Comparison of ENCODE assay signal across 13 cellular contexts in the genomic region with DNA sequence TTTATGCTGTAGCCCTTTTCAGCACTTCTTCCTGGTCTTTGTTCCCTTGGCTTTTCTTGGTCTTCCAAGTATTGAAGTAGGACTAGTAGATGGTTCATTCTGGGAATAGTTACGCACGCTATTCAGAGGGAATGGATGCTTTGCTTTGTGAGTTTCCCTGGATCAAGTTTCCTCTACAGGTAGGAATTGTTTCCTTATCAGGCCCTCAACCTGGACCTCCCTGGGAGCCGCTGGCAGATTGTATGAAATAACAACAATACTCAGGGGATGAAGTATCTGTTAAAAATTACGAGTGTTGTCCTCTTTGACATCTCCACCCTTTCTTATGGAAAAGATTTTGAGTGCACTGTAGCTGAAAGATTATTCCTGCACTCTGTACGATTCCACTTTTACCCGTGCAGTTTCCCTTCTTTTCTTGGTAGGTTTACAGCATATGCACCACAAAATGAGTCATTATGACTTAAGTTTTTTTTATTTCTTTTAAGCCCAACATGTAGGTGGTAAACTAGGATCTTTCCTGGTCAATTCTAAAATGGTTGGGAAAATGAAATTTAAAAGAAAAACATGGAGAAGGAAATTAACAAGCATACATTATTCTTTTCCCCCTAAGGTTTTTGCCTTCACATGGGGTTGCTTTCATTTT. TPM values are rescaled to one million over a fixed set of nuclear protein-coding genes. Genes with fewer than 3 reads are reported as not detected.
DNase-seq lines count a peak whose midpoint lies in the region; ATAC-seq and TF ChIP-seq lines count a peak whose summit lies in the region.
"Had no signal": no experiment of that assay in that cellular context is flagged by ENCODE, and none has a peak within 500 bp of the region (broad histone marks: within the 10 kb centered on the region; RNA-seq: fewer than 3 reads in every experiment).

No MANE protein-coding gene starts in this region.

- peak overlapping the region; percentile 81 to 86 for H3K27ac ChIP-seq in SK-N-SH (ENCODE audit: low read depth in 2 of 2, low read length in 1 of 2)

- peaks cover 7% of the 10 kb centered on the region for H3K36me3 Mint-ChIP-seq in dendritic cell treated with granulocyte-macrophage colony-stimulating factor and Interleukin-4, amounts not matched to agents 40 ng/mL and 50 ng/mL, for 4 days (ENCODE audit: low read depth)
- H3K36me3 Mint-ChIP-seq in activated CD4-positive, alpha-beta T cell treated with anti-CD3 and anti-CD28 coated beads, Interleukin-2, amount 10 ng/mL, durations not matched to agents 7 days and 5 days (ENCODE audit: low read depth), result no peaks in the 10 kb centered on the region
- H3K36me3 Mint-ChIP-seq: type B pancreatic cell had no signal

- H3K9me3 Mint-ChIP-seq in dendritic cell treated with granulocyte-macrophage colony-stimulating factor and Interleukin-4, amounts not matched to agents 40 ng/mL and 50 ng/mL, for 4 days, result no peaks in the 10 kb centered on the region
- H3K9me3 Mint-ChIP-seq in activated CD4-positive, alpha-beta T cell treated with anti-CD3 and anti-CD28 coated beads, Interleukin-2, amount 10 ng/mL, durations not matched to agents 7 days and 5 days, result no peaks in the 10 kb centered on the region
- H3K9me3 Mint-ChIP-seq: type B pancreatic cell had no signal

- H3K79me2 ChIP-seq in SK-N-SH (ENCODE audit: insufficient read depth), result peaks cover 11% of the 10 kb centered on the region

- no peak overlapping the region for H2AFZ ChIP-seq in SK-N-SH (ENCODE audit: low read depth)

- H3K4me2 ChIP-seq in SK-N-SH, result peak overlapping the region; percentile 76
- H3K4me2 ChIP-seq in skeletal muscle satellite cell (ENCODE audit: low read length), result peak overlapping the region; percentile 33

- H3K36me3 ChIP-seq in SK-N-SH (replicated peaks in 1 of 2; ENCODE audit: control insufficient read depth in 1 of 2, insufficient read depth in 2 of 2, low read length in 1 of 2), result no peaks in the 10 kb centered on the region
- no peaks in the 10 kb centered on the region for H3K36me3 ChIP-seq in skeletal muscle satellite cell (ENCODE audit: insufficient read depth, low read length)

- POLR2A ChIA-PET in SK-N-SH (lab: Yijun Ruan, JAX), result no interaction called here
- POLR2A ChIA-PET in activated CD4-positive, alpha-beta T cell treated with anti-CD3 and anti-CD28 coated beads, Interleukin-2, amount 10 ng/mL, durations not matched to agents 7 days and 5 days (lab: Charles Lee), result no interaction called here

- no peaks in the 10 kb centered on the region for H3K27me3 Mint-ChIP-seq in dendritic cell treated with granulocyte-macrophage colony-stimulating factor and Interleukin-4, amounts not matched to agents 40 ng/mL and 50 ng/mL, for 4 days
- H3K27me3 Mint-ChIP-seq in activated CD4-positive, alpha-beta T cell treated with anti-CD3 and anti-CD28 coated beads, Interleukin-2, amount 10 ng/mL, durations not matched to agents 7 days and 5 days, result no peaks in the 10 kb centered on the region
- H3K27me3 Mint-ChIP-seq: type B pancreatic cell had no signal

- no peak for ATAC-seq in SK-N-SH treated with all-trans-retinoic acid at 6 μM for 48 hours

- H3K4me3 ChIP-seq in SK-N-SH (ENCODE audit: low read depth in 2 of 2, low read length in 1 of 2) (no peak overlapping the region), skeletal muscle satellite cell (ENCODE audit: low read length) (no peak overlapping the region)

- H3K9me3 ChIP-seq in SK-N-SH, result no peaks in the 10 kb centered on the region
- H3K9me3 ChIP-seq in skeletal muscle satellite cell (replicated peaks; ENCODE audit: low read length), result no peaks in the 10 kb centered on the region

- no peak overlapping the region for H3K4me3 Mint-ChIP-seq in dendritic cell treated with granulocyte-macrophage colony-stimulating factor and Interleukin-4, amounts not matched to agents 40 ng/mL and 50 ng/mL, for 4 days
- H3K4me3 Mint-ChIP-seq in activated CD4-positive, alpha-beta T cell treated with anti-CD3 and anti-CD28 coated beads, Interleukin-2, amount 10 ng/mL, durations not matched to agents 7 days and 5 days, result no peak overlapping the region
- H3K4me3 Mint-ChIP-seq: type B pancreatic cell had no signal

- DNase-seq in SK-N-SH (no peak), NCI-H2171 treated with DMSO at 0.1 percent for 48 hours (lab: John Stamatoyannopoulos, UW) (peak; percentile 38), 8988T (no peak), putamen (ENCODE audit: low spot score) (no peak)
- DNase-seq in activated CD4-positive, alpha-beta T cell treated with anti-CD3 and anti-CD28 coated beads, Interleukin-2, amount 10 ng/mL, durations not matched to agents 7 days and 5 days, result no peak
- DNase-seq: head of caudate nucleus; NCI-H524; SIG-M5; stimulated activated CD4-positive, alpha-beta T cell treated with anti-CD3 and anti-CD28 coated beads, Interleukin-12 subunit alpha, Interleukin-12 subunit beta, amount 100 ng/mL, for 4 hours had no signal

- H3K9me2 ChIP-seq in SK-N-SH, result no peaks in the 10 kb centered on the region

- intact Hi-C loops in dendritic cell treated with granulocyte-macrophage colony-stimulating factor and Interleukin-4, amounts not matched to agents 40 ng/mL and 50 ng/mL, for 4 days (cut with micrococcal nuclease), result no loop called here

- H3K4me1 ChIP-seq in SK-N-SH (ENCODE audit: control insufficient read depth in 1 of 2, insufficient read depth in 2 of 2, low read depth in 1 of 2, low read length in 1 of 2) (peaks cover 63 to 73% of the 10 kb centered on the region in 2 experiments), skeletal muscle satellite cell (ENCODE audit: control insufficient read depth, insufficient read depth, low read length) (peaks cover 65% of the 10 kb centered on the region)

- CTCF ChIA-PET in SK-N-SH (lab: Yijun Ruan, JAX), result interaction anchor here (0.9 to 1.1 kb wide), 3 partner anchors 31 to 56 kb away, joined by 3 read pairs; no protein-coding TSS in a partner anchor
- CTCF ChIA-PET in activated CD4-positive, alpha-beta T cell treated with anti-CD3 and anti-CD28 coated beads, Interleukin-2, amount 10 ng/mL, durations not matched to agents 7 days and 5 days (lab: Charles Lee), result interaction anchor here (0.9 to 1.1 kb wide), 2 partner anchors 17 to 27 kb away, joined by 3 to 4 read pairs; no protein-coding TSS in a partner anchor

- H3K27ac Mint-ChIP-seq in dendritic cell treated with granulocyte-macrophage colony-stimulating factor and Interleukin-4, amounts not matched to agents 40 ng/mL and 50 ng/mL, for 4 days, result peak overlapping the region; percentile 15
- no peak overlapping the region for H3K27ac Mint-ChIP-seq in activated CD4-positive, alpha-beta T cell treated with anti-CD3 and anti-CD28 coated beads, Interleukin-2, amount 10 ng/mL, durations not matched to agents 7 days and 5 days
- H3K27ac Mint-ChIP-seq: type B pancreatic cell had no signal

- peaks cover 46% of the 10 kb centered on the region for H3F3A ChIP-seq in SK-N-SH (replicated peaks; ENCODE audit: insufficient read depth)

- no peak for TF ChIP-seq EP300 in SK-N-SH (IDR thresholded peaks at IDR 0.05; ENCODE audit: borderline replicate concordance in 1 of 2, low read depth in 1 of 2, low read length in 1 of 2)

- peaks cover 96% of the 10 kb centered on the region for H3K4me1 Mint-ChIP-seq in dendritic cell treated with granulocyte-macrophage colony-stimulating factor and Interleukin-4, amounts not matched to agents 40 ng/mL and 50 ng/mL, for 4 days (ENCODE audit: low read depth)
- peaks cover 36% of the 10 kb centered on the region for H3K4me1 Mint-ChIP-seq in activated CD4-positive, alpha-beta T cell treated with anti-CD3 and anti-CD28 coated beads, Interleukin-2, amount 10 ng/mL, durations not matched to agents 7 days and 5 days

- no peaks in the 10 kb centered on the region for H4K20me1 ChIP-seq in SK-N-SH (ENCODE audit: insufficient read depth)

- WGBS in SK-N-SH (ENCODE audit: low lambda C conversion rate), result 89% methylated on average over 6 of the region's 6 CpGs

- no peak overlapping the region for H3K9ac ChIP-seq in SK-N-SH
- no peak overlapping the region for H3K9ac ChIP-seq in skeletal muscle satellite cell (ENCODE audit: low read depth, low read length)

- no peak for TF ChIP-seq RAD21 in SK-N-SH (IDR thresholded peaks at IDR 0.05; ENCODE audit: low read length)

- TF ChIP-seq CTCF in SK-N-SH (IDR thresholded peaks at IDR 0.05), result no peak

- H3K27me3 ChIP-seq in SK-N-SH (ENCODE audit: insufficient read depth) (no peaks in the 10 kb centered on the region), skeletal muscle satellite cell (ENCODE audit: control insufficient read depth, insufficient read depth, low read length) (no peaks in the 10 kb centered on the region)

TF ChIP-seq in SK-N-SH, 30 proteins besides CTCF, POLR2A, EP300 and RAD21:
- TF ChIP-seq TAF1 (IDR thresholded peaks at IDR 0.05; ENCODE audit: borderline replicate concordance, low read depth, low read length), result no peak
- peak; percentile 52; the same call in 1 of the 2 replicates for TF ChIP-seq FOSL2 (IDR thresholded peaks at IDR 0.05; ENCODE audit: borderline replicate concordance, low read depth)

TF ChIP-seq in SK-N-SH treated with all-trans-retinoic acid at 6 μM for 48 hours, 23 proteins besides CTCF, POLR2A, EP300 and RAD21 (continues in another document):
- TF ChIP-seq ZC3H10 (CRISPR knock-in tag; IDR thresholded peaks at IDR 0.05), result no peak
- TF ChIP-seq ARNTL (CRISPR knock-in tag; IDR thresholded peaks at IDR 0.05; ENCODE audit: borderline replicate concordance, low read depth), result no peak
- no peak for TF ChIP-seq SNAI2 (CRISPR knock-in tag; IDR thresholded peaks at IDR 0.05)

RNA-seq across cellular contexts. Expression of a gene that starts 57.9 kb away (rescaled TPM):
- polyA plus RNA-seq in SK-N-SH (2012; rRNA removed), result 6.1 and 8.4 TPM in 2 replicates
- polyA plus RNA-seq in SK-N-SH (2012; cell fraction: cytosol; rRNA removed), result 4.4 and 4.6 TPM in 2 replicates
- polyA plus RNA-seq in SK-N-SH (2012; cell fraction: nucleus; rRNA removed), result 19.4 and 33.8 TPM in 2 replicates
- total RNA-seq in skeletal muscle satellite cell (2012; rRNA removed), result 2.0 and 6.1 TPM in 2 replicates
- 10 to 100 TPM; 21.0 to 21.5 TPM for total RNA-seq in activated CD4-positive, alpha-beta T cell treated with anti-CD3 and anti-CD28 coated beads, Interleukin-2, amount 10 ng/mL, durations not matched to agents 7 days and 5 days
